Comparison of ENCODE assay signal across 13 cellular contexts in genomic region chr14:91482278-91483023, GRCh38. TPM values are rescaled to one million over a fixed set of nuclear protein-coding genes. Genes with fewer than 3 reads are reported as not detected.
DNase-seq lines count a peak whose midpoint lies in the region; ATAC-seq and TF ChIP-seq lines count a peak whose summit lies in the region.
"Had no signal": no experiment of that assay in that cellular context is flagged by ENCODE, and none has a peak within 500 bp of the region (broad histone marks: within the 10 kb centered on the region; RNA-seq: fewer than 3 reads in every experiment).

No MANE protein-coding gene starts in this region.

- no peak for TF ChIP-seq CTCF in CD4-positive, alpha-beta T cell (IDR thresholded peaks at IDR 0.05)

- no peaks in the 10 kb centered on the region for H3K9me3 Mint-ChIP-seq in CD4-positive, alpha-beta T cell
- H3K9me3 Mint-ChIP-seq in central memory CD8-positive, alpha-beta T cell = no peaks in the 10 kb centered on the region
- no peaks in the 10 kb centered on the region for H3K9me3 Mint-ChIP-seq in naive B cell

- POLR2A ChIA-PET in CD4-positive, alpha-beta T cell (lab: Charles Lee) = no interaction called here

- no peaks in the 10 kb centered on the region for H3K27me3 Mint-ChIP-seq in CD4-positive, alpha-beta T cell
- no peaks in the 10 kb centered on the region for H3K27me3 Mint-ChIP-seq in central memory CD8-positive, alpha-beta T cell
- H3K27me3 Mint-ChIP-seq in naive B cell = no peaks in the 10 kb centered on the region

- DNase-seq in CD4-positive, alpha-beta T cell = no peak
- DNase-seq in LHCN-M2 (ENCODE audit: low read depth) (peak; percentile 7), naive B cell (no peak), nucleus accumbens (lab: John Stamatoyannopoulos, UW) (no peak)
- no peak for DNase-seq in central memory CD8-positive, alpha-beta T cell (ENCODE audit: low spot score in 2 of 2)
- no peak for DNase-seq in stimulated activated naive CD4-positive, alpha-beta T cell (lab: John Stamatoyannopoulos, UW)
- DNase-seq: caudate nucleus, DND-41, MG63, midbrain, sigmoid colon had no signal

- intact Hi-C loops in CD4-positive, alpha-beta T cell (cut with DNase I, micrococcal nuclease) = loop anchor here (10.0 kb wide), 2 partner anchors 302 to 512 kb away; no protein-coding TSS in a partner anchor

- CTCF ChIA-PET in CD4-positive, alpha-beta T cell (lab: Charles Lee) = no interaction called here

- no peak overlapping the region for H3K27ac ChIP-seq in CD4-positive, alpha-beta T cell (ENCODE audit: low read depth, low read length)

- ATAC-seq in CD4-positive, alpha-beta T cell (ENCODE audit: poor library complexity) = no peak
- no peak for ATAC-seq in central memory CD8-positive, alpha-beta T cell (replicated peaks; ENCODE audit: extremely low read depth, poor library complexity, severe bottlenecking)
- no peak for ATAC-seq in naive B cell (ENCODE audit: low read depth in 2 of 2)
- no peak for ATAC-seq in HG03097 (IDR thresholded peaks at IDR 0.05; ENCODE audit: low FRiP score, unreplicated experiment)
- ATAC-seq in HG02588 (IDR thresholded peaks at IDR 0.05; ENCODE audit: unreplicated experiment) = no peak

- H3K4me3 Mint-ChIP-seq in CD4-positive, alpha-beta T cell = no peak overlapping the region
- no peak overlapping the region for H3K4me3 Mint-ChIP-seq in central memory CD8-positive, alpha-beta T cell
- no peak overlapping the region for H3K4me3 Mint-ChIP-seq in naive B cell

- no peaks in the 10 kb centered on the region for H3K27me3 ChIP-seq in CD4-positive, alpha-beta T cell (ENCODE audit: control insufficient read depth, insufficient read depth, low read length)
- H3K27me3 ChIP-seq: MG63, sigmoid colon had no signal

- H3K4me1 Mint-ChIP-seq in CD4-positive, alpha-beta T cell (ENCODE audit: low read depth) = peaks cover 84% of the 10 kb centered on the region
- peaks cover 68% of the 10 kb centered on the region for H3K4me1 Mint-ChIP-seq in central memory CD8-positive, alpha-beta T cell
- H3K4me1 Mint-ChIP-seq in naive B cell = peaks cover 42 to 54% (median 51%) of the 10 kb centered on the region in 3 donors

- H3K36me3 Mint-ChIP-seq in CD4-positive, alpha-beta T cell (ENCODE audit: low read depth) = peaks cover 97% of the 10 kb centered on the region
- H3K36me3 Mint-ChIP-seq in central memory CD8-positive, alpha-beta T cell (ENCODE audit: insufficient read depth) = peaks cover 93% of the 10 kb centered on the region
- H3K36me3 Mint-ChIP-seq in naive B cell = peaks cover 23 to 25% of the 10 kb centered on the region in 2 donors

- H3K9me3 ChIP-seq in CD4-positive, alpha-beta T cell (ENCODE audit: control insufficient read depth, low read length) = no peaks in the 10 kb centered on the region
- H3K9me3 ChIP-seq: MG63, sigmoid colon had no signal

- H3K27ac Mint-ChIP-seq in CD4-positive, alpha-beta T cell = peak overlapping the region; percentile 69
- peak overlapping the region; percentile 51 for H3K27ac Mint-ChIP-seq in central memory CD8-positive, alpha-beta T cell (ENCODE audit: low read depth)
- peak overlapping the region in 4 of 6 donors; percentile 33 to 72 (median 56) for H3K27ac Mint-ChIP-seq in naive B cell

RNA-seq across cellular contexts. Expression of gene PPP4R3A, which starts 27.7 kb away (rescaled TPM):
- 100 to 1,000 TPM; 189 to 205 TPM for total RNA-seq in CD4-positive, alpha-beta T cell
- total RNA-seq in LHCN-M2 (2014; rRNA removed) = 53.1 and 53.2 TPM in 2 replicates
- polyA plus RNA-seq in LHCN-M2 (2012) = 22.2 TPM
- polyA plus RNA-seq in naive B cell (ENCODE audit: low read depth in 6 of 6) = 100 to 1,000 TPM; 101 to 213 (median 115) TPM
